ENCODE assay signal across 1 cellular context in genomic region chr10:69068549-69068948, GRCh38.
TF ChIP-seq lines count a peak whose summit lies in the region.

No MANE protein-coding gene starts in this region.

TF ChIP-seq in GM23338, 12 proteins besides CTCF, POLR2A, EP300 and RAD21:
- TF ChIP-seq ZNF462 (CRISPR knock-in tag; IDR thresholded peaks at IDR 0.05) (no peak), REST (IDR thresholded peaks at IDR 0.05; ENCODE audit: unreplicated experiment) (no peak), ZNF331 (CRISPR knock-in tag; IDR thresholded peaks at IDR 0.05; ENCODE audit: low read depth) (no peak), EZH2phosphoT487 (IDR thresholded peaks at IDR 0.05; ENCODE audit: unreplicated experiment) (no peak), STAT1 (IDR thresholded peaks at IDR 0.05; ENCODE audit: unreplicated experiment) (no peak), POLR2AphosphoS5 (IDR thresholded peaks at IDR 0.05; ENCODE audit: low read depth) (no peak), ZNF114 (CRISPR knock-in tag; IDR thresholded peaks at IDR 0.05) (no peak)
